In the genomic region with DNA sequence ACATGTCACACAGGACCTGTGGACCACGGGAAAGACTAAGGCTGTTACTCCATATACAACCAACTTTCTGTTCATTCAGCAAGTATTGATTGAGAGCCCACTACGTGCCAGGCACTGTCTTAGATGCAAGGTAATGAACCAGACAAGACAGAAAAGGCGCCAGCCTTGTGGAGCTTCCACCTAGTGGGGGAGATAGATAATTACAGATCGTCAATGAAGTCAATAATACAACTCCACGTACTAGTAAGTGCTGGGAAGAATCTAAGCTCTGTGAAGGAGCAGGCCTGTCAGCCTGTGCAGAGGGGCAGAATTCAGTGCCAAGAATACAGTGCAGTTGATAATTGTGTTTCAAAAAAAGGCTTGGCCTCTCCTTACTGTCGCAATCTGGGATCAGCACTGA, we compare ENCODE assay signal across 8 cellular contexts.
A peak's percentile ranks its signal among the peaks of the same experiment; 100 is the strongest.
DNase-seq lines count a peak whose midpoint lies in the region; ATAC-seq and TF ChIP-seq lines count a peak whose summit lies in the region.

No MANE protein-coding gene starts in this region.

- H3K36me3 ChIP-seq in OCI-LY1 (ENCODE audit: insufficient read depth, low read length) (no peaks in the 10 kb centered on the region), suprapubic skin (peaks cover 8% of the 10 kb centered on the region)

- H4K20me1 ChIP-seq in OCI-LY1 (ENCODE audit: insufficient read depth, low read length), result no peaks in the 10 kb centered on the region

- H3K9me3 ChIP-seq in OCI-LY1 (ENCODE audit: low read length), result no peaks in the 10 kb centered on the region
- no peaks in the 10 kb centered on the region for H3K9me3 ChIP-seq in suprapubic skin

- TF ChIP-seq POLR2A in suprapubic skin (IDR thresholded peaks at IDR 0.05), result no peak

- ATAC-seq in GM18520 (IDR thresholded peaks at IDR 0.05; ENCODE audit: unreplicated experiment) (peak; percentile 54), sciatic nerve (peak; percentile 41), HG02798 (IDR thresholded peaks at IDR 0.05; ENCODE audit: poor library complexity, unreplicated experiment) (no peak)

- H3K27me3 ChIP-seq in OCI-LY1 (ENCODE audit: insufficient read depth, low read length) (no peaks in the 10 kb centered on the region), suprapubic skin (no peaks in the 10 kb centered on the region)

- no peaks in the 10 kb centered on the region for H3K9me2 ChIP-seq in OCI-LY1 (ENCODE audit: low read depth, low read length)

- no peak for TF ChIP-seq EP300 in suprapubic skin (IDR thresholded peaks at IDR 0.05)

- intact Hi-C loops in sciatic nerve (cut with DNase I), result no loop called here

- WGBS in suprapubic skin, result 75% methylated on average over 6 of the region's 6 CpGs

- H2AFZ ChIP-seq in OCI-LY1 (ENCODE audit: low read length), result no peak overlapping the region

- no peaks in the 10 kb centered on the region for H3K79me2 ChIP-seq in OCI-LY1 (ENCODE audit: insufficient read depth, low read length)

- H3F3A ChIP-seq in OCI-LY1 (ENCODE audit: insufficient read depth, low read length), result no peaks in the 10 kb centered on the region

- H3K9ac ChIP-seq in OCI-LY1 (ENCODE audit: low read length), result no peak overlapping the region

- TF ChIP-seq CTCF in OCI-LY1 (IDR thresholded peaks at IDR 0.05; ENCODE audit: low read length), result peak; percentile 36; the same call in 1 of the 2 replicates
- peak; percentile 57 for TF ChIP-seq CTCF in fibroblast of pulmonary artery (IDR thresholded peaks at IDR 0.05; ENCODE audit: low read length, missing control alignments)
- peak in 1 of 2 donors; percentile 22 for TF ChIP-seq CTCF in suprapubic skin (IDR thresholded peaks at IDR 0.05)

- H3K4me1 ChIP-seq in OCI-LY1 (ENCODE audit: insufficient read depth, low read length, severe bottlenecking), result no peaks in the 10 kb centered on the region
- peaks cover 17% of the 10 kb centered on the region for H3K4me1 ChIP-seq in suprapubic skin

- peak; percentile 57 for DNase-seq in fibroblast of pulmonary artery (ENCODE audit: low read depth)
- no peak for DNase-seq in sciatic nerve (ENCODE audit: low spot score)
- no peak for DNase-seq in 8988T
- no peak for DNase-seq in suprapubic skin (ENCODE audit: low spot score in 2 of 2)
- DNase-seq in activated CD8-positive, alpha-beta memory T cell treated with anti-CD3 and anti-CD28 coated beads, Interleukin-2, amount 50 U/mL, for 4 hours, result no peak

- no peak overlapping the region for H3K4me2 ChIP-seq in OCI-LY1 (ENCODE audit: low read length)

- no peak overlapping the region for H3K4me3 ChIP-seq in OCI-LY1 (ENCODE audit: low read depth, low read length, poor library complexity, severe bottlenecking)
- H3K4me3 ChIP-seq in fibroblast of pulmonary artery (replicated peaks; ENCODE audit: low read depth, low read length), result no peak overlapping the region
- H3K4me3 ChIP-seq in suprapubic skin, result no peak overlapping the region

- H3K27ac ChIP-seq in OCI-LY1 (ENCODE audit: low read depth, low read length, poor library complexity, severe bottlenecking) (no peak overlapping the region), suprapubic skin (no peak overlapping the region)
